Comparison of ENCODE assay signal across 12 cellular contexts in the genomic region with DNA sequence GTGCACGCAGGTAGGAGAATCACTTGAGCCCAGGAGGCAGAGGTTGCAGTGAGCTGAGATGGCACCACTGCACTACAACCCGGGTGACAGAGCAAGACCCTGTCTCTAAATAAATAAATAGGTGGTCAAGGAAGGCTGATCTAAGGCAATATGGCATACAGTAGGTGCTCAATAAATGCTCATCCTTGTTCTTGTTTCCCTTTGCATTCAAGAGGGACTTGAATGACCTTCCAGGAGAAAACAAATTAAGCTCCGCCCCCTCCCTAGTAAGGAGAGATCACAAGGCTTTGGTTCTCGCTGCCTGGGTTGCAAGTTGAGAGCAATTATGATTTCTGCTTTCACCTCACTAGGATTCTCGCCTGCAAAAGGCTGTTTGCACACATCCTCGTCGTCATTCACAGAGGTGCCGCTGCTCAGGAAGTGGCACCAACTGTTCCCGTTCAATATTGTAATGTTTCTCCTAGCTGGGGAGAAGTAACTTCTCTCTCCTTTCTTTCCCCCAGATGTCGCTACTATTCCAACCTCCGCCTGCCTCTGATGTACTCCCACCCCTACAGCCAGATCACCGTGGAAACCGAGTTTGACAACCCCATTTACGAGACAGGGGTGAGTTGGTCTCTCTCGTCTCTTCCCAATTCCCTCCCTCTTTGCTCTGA. TPM values are rescaled to one million over a fixed set of nuclear protein-coding genes. Genes with fewer than 3 reads are reported as not detected.
DNase-seq lines count a peak whose midpoint lies in the region; ATAC-seq, FAIRE-seq and TF ChIP-seq lines count a peak whose summit lies in the region.
"Had no signal": no experiment of that assay in that cellular context is flagged by ENCODE, and none has a peak within 500 bp of the region (broad histone marks: within the 10 kb centered on the region; RNA-seq: fewer than 3 reads in every experiment).

No MANE protein-coding gene starts in this region.

- peaks cover 4% of the 10 kb centered on the region for H3K4me1 ChIP-seq in Loucy (ENCODE audit: insufficient read depth, low read length, poor library complexity, severe bottlenecking)
- no peaks in the 10 kb centered on the region for H3K4me1 ChIP-seq in astrocyte (ENCODE audit: insufficient read depth, low read length)
- peaks cover 0 to 5% of the 10 kb centered on the region in 2 donors for H3K4me1 ChIP-seq in naive thymus-derived CD4-positive, alpha-beta T cell (ENCODE audit: control insufficient read depth in 2 of 2, insufficient read depth in 2 of 2, low read length in 2 of 2)
- H3K4me1 ChIP-seq: body of pancreas, sigmoid colon, suprapubic skin had no signal

- H3K79me2 ChIP-seq in Loucy (ENCODE audit: insufficient read depth, low read length) (no peaks in the 10 kb centered on the region), astrocyte (ENCODE audit: insufficient read depth, low read length) (no peaks in the 10 kb centered on the region)

- H4K20me1 ChIP-seq in Loucy (ENCODE audit: insufficient read depth, low read length, poor library complexity, severe bottlenecking), result no peaks in the 10 kb centered on the region
- no peaks in the 10 kb centered on the region for H4K20me1 ChIP-seq in astrocyte (ENCODE audit: insufficient read depth, low read length)

- H3F3A ChIP-seq in Loucy (ENCODE audit: low read depth), result no peaks in the 10 kb centered on the region

- POLR2A ChIA-PET in naive thymus-derived CD4-positive, alpha-beta T cell (lab: Charles Lee), result no interaction called here

- H3K9me2 ChIP-seq in Loucy (replicated peaks; ENCODE audit: low read depth, low read length), result no peaks in the 10 kb centered on the region

- peak overlapping the region; percentile 36 for H3K4me3 Mint-ChIP-seq in astrocyte (ENCODE audit: unreplicated experiment)
- peak overlapping the region in 8 of 10 donors; percentile 2 to 36 (median 9) for H3K4me3 Mint-ChIP-seq in naive thymus-derived CD4-positive, alpha-beta T cell

- H3K27me3 Mint-ChIP-seq in astrocyte (ENCODE audit: low read depth, unreplicated experiment), result peaks cover 28% of the 10 kb centered on the region
- peaks cover 35 to 61% (median 59%) of the 10 kb centered on the region in 5 donors for H3K27me3 Mint-ChIP-seq in naive thymus-derived CD4-positive, alpha-beta T cell

- CTCF ChIA-PET in naive thymus-derived CD4-positive, alpha-beta T cell (lab: Charles Lee), result interaction anchor here (0.6 kb wide), 1 partner anchor 15 kb away, joined by 3 read pairs; no protein-coding TSS in a partner anchor

- H3K9me3 ChIP-seq in Loucy (ENCODE audit: insufficient read depth, low read depth, low read length) (no peaks in the 10 kb centered on the region), astrocyte (ENCODE audit: insufficient read depth, low read depth, low read length) (peaks cover 4% of the 10 kb centered on the region)
- H3K9me3 ChIP-seq in naive thymus-derived CD4-positive, alpha-beta T cell (ENCODE audit: control insufficient read depth in 2 of 3, low read length in 3 of 3), result peaks cover 0 to 6% (median 0%) of the 10 kb centered on the region in 3 experiments
- H3K9me3 ChIP-seq: body of pancreas, suprapubic skin had no signal

- peak overlapping the region; percentile 62 for H2AFZ ChIP-seq in Loucy (ENCODE audit: low read length)
- H2AFZ ChIP-seq in astrocyte (ENCODE audit: low read depth, low read length), result no peak overlapping the region

- H3K36me3 ChIP-seq in Loucy (ENCODE audit: insufficient read depth, low read length) (no peaks in the 10 kb centered on the region), astrocyte (ENCODE audit: insufficient read depth, low read length) (no peaks in the 10 kb centered on the region)
- H3K36me3 ChIP-seq in naive thymus-derived CD4-positive, alpha-beta T cell (ENCODE audit: control insufficient read depth in 2 of 3, insufficient read depth in 3 of 3, low read length in 3 of 3), result no peaks in the 10 kb centered on the region
- H3K36me3 ChIP-seq: sigmoid colon, suprapubic skin had no signal

- DNase-seq in GM10266 (ENCODE audit: extremely low spot score) (no peak), astrocyte (ENCODE audit: low read depth) (no peak), NCI-H526 treated with DMSO at 0.1 percent for 48 hours (lab: John Stamatoyannopoulos, UW) (no peak)
- DNase-seq in naive thymus-derived CD4-positive, alpha-beta T cell, result peak in 1 of 9 donors; percentile 3
- no peak for DNase-seq in stimulated activated CD4-positive, alpha-beta T cell treated with anti-CD3 and anti-CD28 coated beads, Interleukin-15, amount 100 ng/mL, for 24 hours
- DNase-seq: activated T-cell treated with anti-CD3 and anti-CD28 coated beads for 4 hours, body of pancreas, NCI-H187 treated with DMSO at 0.1 percent for 48 hours, sigmoid colon had no signal

- peak; percentile 5 for TF ChIP-seq CTCF in GM10266 (IDR thresholded peaks at IDR 0.05; ENCODE audit: control insufficient read depth, insufficient read depth, low read depth, missing control alignments)
- peak; percentile 34 for TF ChIP-seq CTCF in Loucy (conservative IDR thresholded peaks at IDR 0.05; ENCODE audit: low read length)
- TF ChIP-seq CTCF in astrocyte (IDR thresholded peaks at IDR 0.05; ENCODE audit: insufficient read depth, low read depth, low read length), result no peak

- H3K4me3 ChIP-seq in Loucy (ENCODE audit: low read length, poor library complexity, severe bottlenecking) (peak overlapping the region; percentile 60), astrocyte (ENCODE audit: insufficient read depth, low read depth, low read length) (no peak overlapping the region)
- no peak overlapping the region for H3K4me3 ChIP-seq in naive thymus-derived CD4-positive, alpha-beta T cell (ENCODE audit: low read length)
- H3K4me3 ChIP-seq: body of pancreas, sigmoid colon, suprapubic skin had no signal

- intact Hi-C loops in naive thymus-derived CD4-positive, alpha-beta T cell (cut with micrococcal nuclease), result no loop called here

- H3K27ac Mint-ChIP-seq in astrocyte (ENCODE audit: unreplicated experiment), result no peak overlapping the region
- no peak overlapping the region for H3K27ac Mint-ChIP-seq in naive thymus-derived CD4-positive, alpha-beta T cell

- H3K9ac ChIP-seq in Loucy (ENCODE audit: low read depth, low read length, poor library complexity, severe bottlenecking) (no peak overlapping the region), astrocyte (ENCODE audit: low read length) (no peak overlapping the region)

- FAIRE-seq in astrocyte (lab: Jason Lieb, UNC), result no peak

- H3K27ac ChIP-seq in astrocyte (ENCODE audit: low read depth, low read length), result no peak overlapping the region
- H3K27ac ChIP-seq in naive thymus-derived CD4-positive, alpha-beta T cell (ENCODE audit: low read depth, low read length), result no peak overlapping the region
- H3K27ac ChIP-seq: body of pancreas, sigmoid colon, suprapubic skin had no signal

- H3K27me3 ChIP-seq in Loucy (ENCODE audit: insufficient read depth, low read length, poor library complexity, severe bottlenecking) (peaks cover 6% of the 10 kb centered on the region), astrocyte (ENCODE audit: insufficient read depth, low read length) (peaks cover 61% of the 10 kb centered on the region)
- no peaks in the 10 kb centered on the region for H3K27me3 ChIP-seq in naive thymus-derived CD4-positive, alpha-beta T cell (ENCODE audit: control insufficient read depth in 2 of 2, insufficient read depth in 2 of 2, low read length in 2 of 2)

- H3K4me2 ChIP-seq in Loucy (ENCODE audit: low read depth, low read length, poor library complexity, severe bottlenecking) (peak overlapping the region; percentile 74), astrocyte (ENCODE audit: low read length) (peak overlapping the region; percentile 22)

- no peak for ATAC-seq in naive thymus-derived CD4-positive, alpha-beta T cell
- ATAC-seq in HG02973 (IDR thresholded peaks at IDR 0.05; ENCODE audit: unreplicated experiment), result no peak
- ATAC-seq: body of pancreas had no signal

- H3K36me3 Mint-ChIP-seq in astrocyte (ENCODE audit: low read depth, unreplicated experiment), result peaks cover under 1% of the 10 kb centered on the region
- H3K36me3 Mint-ChIP-seq in naive thymus-derived CD4-positive, alpha-beta T cell, result peaks cover 0 to 1% (median 0%) of the 10 kb centered on the region in 5 donors

- peaks cover 3% of the 10 kb centered on the region for H3K9me3 Mint-ChIP-seq in astrocyte (ENCODE audit: unreplicated experiment)
- H3K9me3 Mint-ChIP-seq in naive thymus-derived CD4-positive, alpha-beta T cell, result peaks cover 0 to 19% (median 2%) of the 10 kb centered on the region in 11 donors

- H3K4me1 Mint-ChIP-seq in astrocyte (ENCODE audit: low read depth, unreplicated experiment), result no peaks in the 10 kb centered on the region
- peaks cover 5 to 10% (median 7%) of the 10 kb centered on the region in 7 donors for H3K4me1 Mint-ChIP-seq in naive thymus-derived CD4-positive, alpha-beta T cell

RNA-seq across cellular contexts. Expression of a gene that starts 51.8 kb away (rescaled TPM):
- 11.7 and 13.0 TPM in 2 replicates for total RNA-seq in astrocyte
- 10 to 100 TPM in 1 of 5 experiments, 1 to 10 TPM in 4; 1.8 to 18.1 (median 2.7) TPM for total RNA-seq in naive thymus-derived CD4-positive, alpha-beta T cell
- polyA plus RNA-seq in naive thymus-derived CD4-positive, alpha-beta T cell, result 1 to 10 TPM; 1.5 to 3.2 TPM
